30 cellular contexts compared by ENCODE assay signal in genomic region chr20:64068381-64069208, GRCh38. TPM values are rescaled to one million over a fixed set of nuclear protein-coding genes. Genes with fewer than 3 reads are reported as not detected.
DNase-seq lines count a peak whose midpoint lies in the region; ATAC-seq, FAIRE-seq and TF ChIP-seq lines count a peak whose summit lies in the region.
"Had no signal": no experiment of that assay in that cellular context is flagged by ENCODE, and none has a peak within 500 bp of the region (broad histone marks: within the 10 kb centered on the region; RNA-seq: fewer than 3 reads in every experiment).

No MANE protein-coding gene starts in this region.

- 89% methylated on average over 12 of the region's 12 CpGs; no CpG with 5 or more reads in 1 of the 2 experiments for WGBS in H1 (ENCODE audit: extremely low coverage in 1 of 2, insufficient coverage in 1 of 2, insufficient read length in 1 of 2, insufficient replicate concordance in 2 of 2, low coverage in 1 of 2, low lambda C conversion rate in 2 of 2, missing lambda C conversion rate in 1 of 2), 2 experiments

- H2AK5ac ChIP-seq in H1 (ENCODE audit: low read depth, low read length) = peak overlapping the region; percentile 90; the same call in 1 of the 2 replicates

- H3K4me3 ChIP-seq in HEK293 (ENCODE audit: low read depth, low read length) = no peak overlapping the region
- no peak overlapping the region for H3K4me3 ChIP-seq in H1 (ENCODE audit: extremely low read depth in 1 of 4, insufficient read depth in 2 of 4, low read depth in 3 of 4, low read length in 4 of 4)
- H3K4me3 ChIP-seq: colonic mucosa, hepatocyte, lung, smooth muscle cell, transverse colon had no signal

- no peak overlapping the region for H3K18ac ChIP-seq in H1 (ENCODE audit: extremely low read depth, low read length)

- no peak overlapping the region for H3K9ac ChIP-seq in H1 (replicated peaks in 1 of 4; ENCODE audit: extremely low read depth in 1 of 4, low read depth in 3 of 4, low read length in 3 of 4)
- H3K9ac ChIP-seq: parathyroid adenoma had no signal

- no peaks in the 10 kb centered on the region for H3K27me3 ChIP-seq in H1 (replicated peaks in 1 of 4; ENCODE audit: control insufficient read depth in 3 of 4, extremely low read depth in 1 of 4, insufficient read depth in 3 of 4, low read length in 3 of 4)
- H3K27me3 ChIP-seq: colonic mucosa, foreskin keratinocyte, hepatocyte had no signal

- H2BK120ac ChIP-seq in H1 (replicated peaks; ENCODE audit: low read depth, low read length) = no peak overlapping the region

- peaks cover 65% of the 10 kb centered on the region for H3K4me1 Mint-ChIP-seq in activated CD4-positive, alpha-beta T cell treated with anti-CD3 and anti-CD28 coated beads, Interleukin-2, amount 10 ng/mL, durations not matched to agents 7 days and 5 days

- H4K5ac ChIP-seq in H1 (ENCODE audit: insufficient read length, low read depth, low read length) = no peak overlapping the region

- no peaks in the 10 kb centered on the region for H3K79me2 ChIP-seq in H1 (ENCODE audit: control insufficient read depth in 1 of 2, insufficient read depth in 2 of 2, low read length in 2 of 2)

- no peaks in the 10 kb centered on the region for H3K9me3 Mint-ChIP-seq in activated CD4-positive, alpha-beta T cell treated with anti-CD3 and anti-CD28 coated beads, Interleukin-2, amount 10 ng/mL, durations not matched to agents 7 days and 5 days
- H3K9me3 Mint-ChIP-seq: activated naive CD4-positive, alpha-beta T cell treated with anti-CD3 and anti-CD28 coated beads, Interleukin-2, amount 50 U/mL, for 72 hours; activated T-helper 1 cell treated with anti-CD3 and anti-CD28 coated beads, Interleukin-12 subunit alpha, Interleukin-12 subunit beta, Interleukin-2, Interleukin-4 antibody, amounts not matched to agents 30 ng/mL and 10 ng/mL and 1 ng/mL, durations not matched to agents 14 hours and 24 hours and 36 hours; effector memory CD8-positive, alpha-beta T cell had no signal

- H3K79me1 ChIP-seq in H1 (ENCODE audit: low read depth, low read length) = 0 out of 2 replicates have a peak, but pooled peaks cover 3% of the 10 kb centered on the region

- no peak overlapping the region for H3K27ac ChIP-seq in HEK293 (ENCODE audit: extremely low read depth, low read depth, low read length)
- H3K27ac ChIP-seq in RWPE1 = 0 out of 2 replicates have a peak overlapping the region, but pooled peaks have one; percentile 0
- H3K27ac ChIP-seq in H1 (ENCODE audit: low read depth, low read length) = no peak overlapping the region
- H3K27ac ChIP-seq: colonic mucosa, foreskin keratinocyte, hepatocyte, parathyroid adenoma, transverse colon had no signal

- H3K56ac ChIP-seq in H1 (replicated peaks; ENCODE audit: insufficient read length, low read depth, low read length) = no peak overlapping the region

- no peak for TF ChIP-seq RAD21 in H1 (IDR thresholded peaks at IDR 0.05 in 1 of 2, conservative IDR thresholded peaks at IDR 0.05 in 1 of 2; ENCODE audit: low read depth in 2 of 2, low read length in 2 of 2)

- H3K23ac ChIP-seq in H1 (ENCODE audit: insufficient read length) = no peak overlapping the region

- no peak for TF ChIP-seq POLR2A in H1 (IDR thresholded peaks at IDR 0.05; ENCODE audit: control extremely low read depth in 1 of 2, low read depth in 2 of 2, low read length in 2 of 2)

- no peak overlapping the region for H2BK5ac ChIP-seq in H1 (ENCODE audit: low read depth, low read length)

- H2BK15ac ChIP-seq in H1 (ENCODE audit: low read length) = no peak overlapping the region

- H3K4me3 Mint-ChIP-seq in activated CD4-positive, alpha-beta T cell treated with anti-CD3 and anti-CD28 coated beads, Interleukin-2, amount 10 ng/mL, durations not matched to agents 7 days and 5 days = no peak overlapping the region
- H3K4me3 Mint-ChIP-seq: effector memory CD8-positive, alpha-beta T cell had no signal

- 0 out of 2 replicates have a peak overlapping the region, but pooled peaks have one; percentile 44 for H2BK12ac ChIP-seq in H1 (ENCODE audit: low read depth, low read length)

- peak overlapping the region; percentile 75 for H3K27ac Mint-ChIP-seq in activated CD4-positive, alpha-beta T cell treated with anti-CD3 and anti-CD28 coated beads, Interleukin-2, amount 10 ng/mL, durations not matched to agents 7 days and 5 days
- H3K27ac Mint-ChIP-seq: activated T-helper 1 cell treated with anti-CD3 and anti-CD28 coated beads, Interleukin-12 subunit alpha, Interleukin-12 subunit beta, Interleukin-2, Interleukin-4 antibody, amounts not matched to agents 30 ng/mL and 10 ng/mL and 1 ng/mL, durations not matched to agents 14 hours and 24 hours and 36 hours; effector memory CD8-positive, alpha-beta T cell had no signal

- peak overlapping the region; percentile 21 for H3K4ac ChIP-seq in H1 (replicated peaks; ENCODE audit: insufficient read length, low read depth, low read length)

- no peak for DNase-seq in activated CD4-positive, alpha-beta T cell treated with anti-CD3 and anti-CD28 coated beads, Interleukin-2, amount 10 ng/mL, durations not matched to agents 7 days and 5 days
- DNase-seq in activated CD4-positive, alpha-beta T cell treated with anti-CD3 and anti-CD28 coated beads, Interleukin-2, amount 50 U/mL, for 1 hour = no peak
- DNase-seq in RWPE1 (ENCODE audit: low spot score) (no peak), H1 (ENCODE audit: low read depth in 1 of 2, low spot score in 2 of 2) (no peak), NCI-H2107 treated with DMSO at 0.1 percent for 48 hours (lab: John Stamatoyannopoulos, UW; ENCODE audit: unreplicated experiment) (no peak), NCI-H187 treated with DMSO at 0.1 percent for 48 hours (lab: John Stamatoyannopoulos, UW) (no peak)
- DNase-seq: aorta; CD4-positive, alpha-beta memory T cell; colonic mucosa; DMS 273 treated with DMSO at 0.1 percent for 48 hours; effector memory CD8-positive, alpha-beta T cell; foreskin keratinocyte; GOT3; MV-4-11; NCI-H1694; NCI-H2171; NCI-H510A treated with DMSO at 0.1 percent for 48 hours; NK-92 treated with Interleukin-12 subunit alpha and Interleukin-12 subunit beta, amount 100 ng/mL, for 24 hours; stimulated activated CD4-positive, alpha-beta T cell treated with anti-CD3 and anti-CD28 coated beads, Interleukin-1b, Interleukin-23, amount 100 ng/mL, for 48 hours; stimulated activated CD8-positive, alpha-beta memory T cell treated with anti-CD3 and anti-CD28 coated beads, Interleukin-4, amount 100 ng/mL, for 48 hours; transverse colon had no signal

- TF ChIP-seq CTCF in HEK293 (tag by site-specific recombination; IDR thresholded peaks at IDR 0.05) (no peak), RWPE1 (conservative IDR thresholded peaks at IDR 0.05; ENCODE audit: low read depth) (no peak), H1 (IDR thresholded peaks at IDR 0.05; ENCODE audit: control extremely low read depth in 1 of 3, insufficient read depth in 1 of 3, low read depth in 1 of 3, low read length in 3 of 3) (no peak)

- no peak for FAIRE-seq in H1 (lab: Jason Lieb, UNC)

- H3K23me2 ChIP-seq in H1 (ENCODE audit: low read depth, low read length) = peaks cover 2% of the 10 kb centered on the region; the same call in 1 of the 2 replicates

- H4K20me1 ChIP-seq in H1 (replicated peaks in 1 of 2; ENCODE audit: control insufficient read depth in 1 of 2, insufficient read depth in 2 of 2, low read length in 2 of 2) = peaks cover 2 to 10% of the 10 kb centered on the region in 2 experiments

- no peak for TF ChIP-seq EP300 in H1 (IDR thresholded peaks at IDR 0.05; ENCODE audit: borderline replicate concordance in 1 of 2, low read depth in 2 of 2, low read length in 2 of 2)

- H3K27me3 Mint-ChIP-seq in activated CD4-positive, alpha-beta T cell treated with anti-CD3 and anti-CD28 coated beads, Interleukin-2, amount 10 ng/mL, durations not matched to agents 7 days and 5 days = no peaks in the 10 kb centered on the region
- H3K27me3 Mint-ChIP-seq: CD4-positive, alpha-beta memory T cell; effector memory CD8-positive, alpha-beta T cell had no signal

- H4K91ac ChIP-seq in H1 (replicated peaks; ENCODE audit: insufficient read length, low read length) = peak overlapping the region; percentile 27

- CTCF ChIA-PET in activated CD4-positive, alpha-beta T cell treated with anti-CD3 and anti-CD28 coated beads, Interleukin-2, amount 10 ng/mL, durations not matched to agents 7 days and 5 days (lab: Charles Lee) = interaction anchor here (0.9 to 2.8 kb wide), 7 partner anchors 9 to 88 kb away, joined by 3 to 11 read pairs (median 6); partner anchors contain the start of genes OPRL1, PRPF6 and RGS19
- CTCF ChIA-PET in HEK293 (lab: Yijun Ruan, JAX) (interaction anchor here (0.8 kb wide), 1 partner anchor 68 kb away, joined by 4 read pairs; no protein-coding TSS in a partner anchor), RWPE1 (lab: Yijun Ruan, JAX) (interaction anchor here (0.6 to 2.8 kb wide), 11 partner anchors 11 to 632 kb away, joined by 3 to 38 read pairs (median 5); partner anchors contain the start of genes LKAAEAR1, OPRL1 and RGS19), H1 (lab: Charles Lee; ENCODE audit: partially characterized antibody) (interaction anchor here (0.5 to 3.1 kb wide), 12 partner anchors 11 to 1198 kb away, joined by 3 to 33 read pairs (median 5); partner anchors contain the start of genes C20orf204, LKAAEAR1, OPRL1 and RGS19)

- H3K9me3 ChIP-seq in HEK293 (ENCODE audit: control insufficient read depth, insufficient read depth, low read depth, low read length) (no peaks in the 10 kb centered on the region), H1 (ENCODE audit: insufficient read depth in 2 of 2, low read depth in 1 of 2, low read length in 1 of 2) (no peaks in the 10 kb centered on the region)
- H3K9me3 ChIP-seq: colonic mucosa, transverse colon had no signal

- H3K4me1 ChIP-seq in HEK293 (ENCODE audit: control insufficient read depth, insufficient read depth, low read length) (no peaks in the 10 kb centered on the region), H1 (replicated peaks in 1 of 4; ENCODE audit: control insufficient read depth in 3 of 4, insufficient read depth in 4 of 4, low read length in 3 of 4) (peaks cover 3 to 20% (median 7%) of the 10 kb centered on the region in 4 experiments)
- H3K4me1 ChIP-seq: colonic mucosa had no signal

- no peak for ATAC-seq in HG02852 (IDR thresholded peaks at IDR 0.05; ENCODE audit: unreplicated experiment)
- ATAC-seq: activated naive CD4-positive, alpha-beta T cell treated with anti-CD3 and anti-CD28 coated beads, Interleukin-2, amount 50 U/mL, for 72 hours; effector memory CD8-positive, alpha-beta T cell; foreskin keratinocyte had no signal

- H3K36me3 Mint-ChIP-seq in activated CD4-positive, alpha-beta T cell treated with anti-CD3 and anti-CD28 coated beads, Interleukin-2, amount 10 ng/mL, durations not matched to agents 7 days and 5 days (ENCODE audit: low read depth) = peaks cover 13% of the 10 kb centered on the region
- H3K36me3 Mint-ChIP-seq: activated naive CD4-positive, alpha-beta T cell treated with anti-CD3 and anti-CD28 coated beads, Interleukin-2, amount 50 U/mL, for 72 hours had no signal

- no peak overlapping the region for H3K14ac ChIP-seq in H1 (ENCODE audit: insufficient read length)

- H3K36me3 ChIP-seq in HEK293 (ENCODE audit: control insufficient read depth in 2 of 2, insufficient read depth in 1 of 2, low read length in 2 of 2) = peaks cover 0 to 15% of the 10 kb centered on the region in 2 experiments; a peak in 1 of 3 replicates
- H3K36me3 ChIP-seq in H1 (ENCODE audit: control insufficient read depth in 2 of 4, insufficient read depth in 4 of 4, low read length in 3 of 4) = peaks cover 0 to 4% (median 1%) of the 10 kb centered on the region in 4 experiments; a peak in 2 of 8 replicates
- H3K36me3 ChIP-seq: colonic mucosa, transverse colon had no signal

- no peak overlapping the region for H4K8ac ChIP-seq in H1 (ENCODE audit: extremely low read depth, insufficient read depth, low read length)

- H2AFZ ChIP-seq in H1 (ENCODE audit: low read length) = no peak overlapping the region
- H2AFZ ChIP-seq: hepatocyte, parathyroid adenoma had no signal

- H3K4me2 ChIP-seq in H1 (ENCODE audit: insufficient read depth in 1 of 2, low read depth in 2 of 2, low read length in 2 of 2) = no peak overlapping the region
- H3K4me2 ChIP-seq: hepatocyte, smooth muscle cell had no signal

- POLR2A ChIA-PET in activated CD4-positive, alpha-beta T cell treated with anti-CD3 and anti-CD28 coated beads, Interleukin-2, amount 10 ng/mL, durations not matched to agents 7 days and 5 days (lab: Charles Lee) = no interaction called here
- POLR2A ChIA-PET in HEK293 (lab: Yijun Ruan, JAX) = interaction anchor here (0.6 to 1.2 kb wide), 2 partner anchors 30 to 48 kb away, joined by 3 to 5 read pairs; no protein-coding TSS in a partner anchor
- POLR2A ChIA-PET in RWPE1 (lab: Yijun Ruan, JAX; ENCODE audit: low non-redundant PET) = interaction anchor here (1.2 kb wide), 1 partner anchor 9 kb away, joined by 3 read pairs; no protein-coding TSS in a partner anchor
- POLR2A ChIA-PET in H1 (lab: Charles Lee; ENCODE audit: partially characterized antibody) = interaction anchor here (1.1 to 1.9 kb wide), 3 partner anchors 9 to 16 kb away, joined by 4 to 6 read pairs (median 5); partner anchors contain the start of gene LKAAEAR1

- H2BK20ac ChIP-seq in H1 (ENCODE audit: low read length) = no peak overlapping the region

RNA-seq across cellular contexts. Expression of gene TCEA2, which starts 5.6 kb away (rescaled TPM):
- 10 to 100 TPM; 47.6 to 57.9 TPM for total RNA-seq in activated CD4-positive, alpha-beta T cell treated with anti-CD3 and anti-CD28 coated beads, Interleukin-2, amount 10 ng/mL, durations not matched to agents 7 days and 5 days
- total RNA-seq in H1 (2021; fragmentation: NEBNext Ultra II Directional; extraction: Animal tissue kit (Norgen Biotek cat#: 25700)) = 41.4 and 46.3 TPM in 2 replicates
- 42.3 and 66.0 TPM in 2 replicates for polyA plus RNA-seq in H1 (2011; rRNA removed)
- polyA plus RNA-seq in H1 (2011; cell fraction: cytosol; rRNA removed) = 52.5 TPM
- 118 TPM for polyA plus RNA-seq in H1 (2011; cell fraction: nucleus; rRNA removed)
- polyA plus RNA-seq in H1 (2012, experiment 1 of 2) = 34.2 to 60.1 TPM (median 48.8 TPM) in 4 replicates
- polyA plus RNA-seq in H1 (2012, experiment 2 of 2) = 35.4 TPM
- 55.3 TPM for polyA plus RNA-seq in H1 (2013, experiment 1 of 2)
- polyA plus RNA-seq in H1 (2013, experiment 2 of 2) = 51.7 TPM
- 9.5 and 12.8 TPM in 2 replicates for polyA minus RNA-seq in H1 (2011; rRNA and poly(A)+ RNA removed)
- polyA minus RNA-seq in H1 (2011; cell fraction: cytosol; rRNA and poly(A)+ RNA removed) = 14.2 TPM
- polyA minus RNA-seq in H1 (2011; cell fraction: nucleus; rRNA and poly(A)+ RNA removed) = 35.6 TPM

RNA-seq across cellular contexts. Expression of gene RGS19, which starts 10.7 kb away (rescaled TPM):
- total RNA-seq in activated CD4-positive, alpha-beta T cell treated with anti-CD3 and anti-CD28 coated beads, Interleukin-2, amount 10 ng/mL, durations not matched to agents 7 days and 5 days = 100 to 1,000 TPM; 105 to 107 TPM
- 12.7 and 13.1 TPM in 2 replicates for total RNA-seq in H1 (2021; fragmentation: NEBNext Ultra II Directional; extraction: Animal tissue kit (Norgen Biotek cat#: 25700))
- 16.8 and 21.9 TPM in 2 replicates for polyA plus RNA-seq in H1 (2011; rRNA removed)
- polyA plus RNA-seq in H1 (2011; cell fraction: cytosol; rRNA removed) = 14.6 TPM
- polyA plus RNA-seq in H1 (2011; cell fraction: nucleus; rRNA removed) = 18.9 TPM
- polyA plus RNA-seq in H1 (2012, experiment 1 of 2) = 9.5 to 12.1 TPM (median 10.6 TPM) in 4 replicates
- 8.8 TPM for polyA plus RNA-seq in H1 (2012, experiment 2 of 2)
- polyA plus RNA-seq in H1 (2013, experiment 1 of 2) = 9.0 TPM
- 8.9 TPM for polyA plus RNA-seq in H1 (2013, experiment 2 of 2)
- 4.3 and 4.8 TPM in 2 replicates for polyA minus RNA-seq in H1 (2011; rRNA and poly(A)+ RNA removed)
- polyA minus RNA-seq in H1 (2011; cell fraction: cytosol; rRNA and poly(A)+ RNA removed) = 8.7 TPM
- 6.3 TPM for polyA minus RNA-seq in H1 (2011; cell fraction: nucleus; rRNA and poly(A)+ RNA removed)

RNA-seq across cellular contexts. Expression of gene OPRL1, which starts 11.3 kb away (rescaled TPM):
- 1 to 10 TPM; 1.6 TPM for total RNA-seq in activated CD4-positive, alpha-beta T cell treated with anti-CD3 and anti-CD28 coated beads, Interleukin-2, amount 10 ng/mL, durations not matched to agents 7 days and 5 days
- total RNA-seq in H1 (2021; fragmentation: NEBNext Ultra II Directional; extraction: Animal tissue kit (Norgen Biotek cat#: 25700)) = 0.52 and 0.63 TPM in 2 replicates
- polyA plus RNA-seq in H1 (2011; rRNA removed) = 0.98 and 2.0 TPM in 2 replicates
- polyA plus RNA-seq in H1 (2011; cell fraction: cytosol; rRNA removed) = 1.3 TPM
- polyA plus RNA-seq in H1 (2011; cell fraction: nucleus; rRNA removed) = 2.1 TPM
- 0.52 to 1.4 TPM (median 1.1 TPM) in 4 replicates for polyA plus RNA-seq in H1 (2012, experiment 1 of 2)
- 0.81 TPM for polyA plus RNA-seq in H1 (2012, experiment 2 of 2)
- polyA plus RNA-seq in H1 (2013, experiment 1 of 2) = 0.39 TPM
- 0.46 TPM for polyA plus RNA-seq in H1 (2013, experiment 2 of 2)
- 1.2 and 1.4 TPM in 2 replicates for polyA minus RNA-seq in H1 (2011; rRNA and poly(A)+ RNA removed)
- polyA minus RNA-seq in H1 (2011; cell fraction: cytosol; rRNA and poly(A)+ RNA removed) = 1.4 TPM
- 0.50 TPM for polyA minus RNA-seq in H1 (2011; cell fraction: nucleus; rRNA and poly(A)+ RNA removed)

RNA-seq across cellular contexts. Expression of gene LKAAEAR1, which starts 15.6 kb away (rescaled TPM):
- total RNA-seq in activated CD4-positive, alpha-beta T cell treated with anti-CD3 and anti-CD28 coated beads, Interleukin-2, amount 10 ng/mL, durations not matched to agents 7 days and 5 days = under 1 TPM; 0.44 to 0.89 TPM
- total RNA-seq in H1 (2021; fragmentation: NEBNext Ultra II Directional; extraction: Animal tissue kit (Norgen Biotek cat#: 25700)) = 0.41 and 0.52 TPM in 2 replicates
- 0.53 and 0.91 TPM in 2 replicates for polyA plus RNA-seq in H1 (2011; rRNA removed)
- polyA plus RNA-seq in H1 (2011; cell fraction: cytosol; rRNA removed) = 0.65 TPM
- polyA plus RNA-seq in H1 (2011; cell fraction: nucleus; rRNA removed) = 0.34 TPM
- polyA plus RNA-seq in H1 (2012, experiment 1 of 2) = 0.24 TPM in 1 of 4 replicates, not detected in the others
- polyA plus RNA-seq in H1 (2012, experiment 2 of 2) = not detected
- 0.20 TPM for polyA plus RNA-seq in H1 (2013, experiment 1 of 2)
- 0.28 TPM for polyA plus RNA-seq in H1 (2013, experiment 2 of 2)
- polyA minus RNA-seq in H1 (2011; rRNA and poly(A)+ RNA removed) = not detected in 2 replicates
- not detected for polyA minus RNA-seq in H1 (2011; cell fraction: cytosol; rRNA and poly(A)+ RNA removed)
- not detected for polyA minus RNA-seq in H1 (2011; cell fraction: nucleus; rRNA and poly(A)+ RNA removed)
- total RNA-seq: A172; activated naive CD4-positive, alpha-beta T cell treated with anti-CD3 and anti-CD28 coated beads, Interleukin-2, amount 50 U/mL, for 72 hours; aorta; colonic mucosa; foreskin keratinocyte; hepatocyte; smooth muscle cell; transverse colon had no signal
- polyA plus RNA-seq: aorta had no signal

RNA-seq across cellular contexts. Expression of gene SOX18, which starts 19.2 kb away (rescaled TPM):
- under 1 TPM; 0.10 to 0.15 TPM for total RNA-seq in activated CD4-positive, alpha-beta T cell treated with anti-CD3 and anti-CD28 coated beads, Interleukin-2, amount 10 ng/mL, durations not matched to agents 7 days and 5 days
- 0.23 TPM in 1 of 2 replicates, not detected in the other for total RNA-seq in H1 (2021; fragmentation: NEBNext Ultra II Directional; extraction: Animal tissue kit (Norgen Biotek cat#: 25700))
- polyA plus RNA-seq in H1 (2011; rRNA removed) = 0.08 and 0.09 TPM in 2 replicates
- polyA plus RNA-seq in H1 (2011; cell fraction: cytosol; rRNA removed) = not detected
- 0.13 TPM for polyA plus RNA-seq in H1 (2011; cell fraction: nucleus; rRNA removed)
- 0.14 to 0.16 TPM in 2 of 4 replicates, not detected in the others for polyA plus RNA-seq in H1 (2012, experiment 1 of 2)
- polyA plus RNA-seq in H1 (2012, experiment 2 of 2) = 0.22 TPM
- 0.34 TPM for polyA plus RNA-seq in H1 (2013, experiment 1 of 2)
- polyA plus RNA-seq in H1 (2013, experiment 2 of 2) = 0.39 TPM
- not detected in 2 replicates for polyA minus RNA-seq in H1 (2011; rRNA and poly(A)+ RNA removed)
- polyA minus RNA-seq in H1 (2011; cell fraction: cytosol; rRNA and poly(A)+ RNA removed) = not detected
- polyA minus RNA-seq in H1 (2011; cell fraction: nucleus; rRNA and poly(A)+ RNA removed) = 0.30 TPM
- total RNA-seq: CD4-positive, alpha-beta memory T cell; foreskin keratinocyte; hepatocyte had no signal
- polyA plus RNA-seq: CD4-positive, alpha-beta memory T cell had no signal
